ENCODE assay signal across 25 cellular contexts in genomic region chr12:115980339-115980738, GRCh38.
"Had no signal": no experiment of that assay in that cellular context is flagged by ENCODE, and none has a peak within 500 bp of the region (broad histone marks: within the 10 kb centered on the region; RNA-seq: fewer than 3 reads in every experiment).

No MANE protein-coding gene starts in this region.

- H3K27me3 Mint-ChIP-seq: activated CD8-positive, alpha-beta T cell treated with anti-CD3 and anti-CD28 coated beads for 36 hours; activated naive CD8-positive, alpha-beta T cell; T-cell had no signal

- H3K27me3 ChIP-seq: brain microvascular endothelial cell, cardiac muscle cell had no signal

- DNase-seq: activated CD4-positive, alpha-beta T cell treated with anti-CD3 and anti-CD28 coated beads for 4 hours; activated CD8-positive, alpha-beta memory T cell treated with anti-CD3 and anti-CD28 coated beads, Interleukin-2, amount 50 U/mL, for 4 hours; activated CD8-positive, alpha-beta T cell treated with anti-CD3 and anti-CD28 coated beads for 36 hours; activated effector memory CD4-positive, alpha-beta T cell treated with Interleukin-2 at 50 U/mL for 16 hours; activated naive CD4-positive, alpha-beta T cell treated with Interleukin-2 at 50 U/mL for 16 hours; activated T-cell treated with anti-CD3 and anti-CD28 coated beads, Interleukin-2, amount 50 U/mL, for 1 hour; brain microvascular endothelial cell; Karpas-422; MM.1S; NCI-H1105; NCI-H1436; NCI-H1694 treated with DMSO at 0.1 percent for 48 hours; NCI-H2081; NCI-H510A treated with DMSO at 0.1 percent for 48 hours; NCI-H69; NK-92 treated with Interleukin-12 subunit alpha and Interleukin-12 subunit beta, amount 100 ng/mL, for 24 hours; OCI-M1; RPMI8226; T-cell had no signal

- ATAC-seq: activated CD8-positive, alpha-beta T cell treated with anti-CD3 and anti-CD28 coated beads for 36 hours; Panc1; Right ventricle myocardium inferior; T-cell had no signal

- H3K27ac Mint-ChIP-seq: activated CD8-positive, alpha-beta T cell treated with anti-CD3 and anti-CD28 coated beads for 36 hours; activated naive CD8-positive, alpha-beta T cell; T-cell had no signal

- H3K9me3 Mint-ChIP-seq: activated CD8-positive, alpha-beta T cell treated with anti-CD3 and anti-CD28 coated beads for 36 hours; T-cell had no signal

- H3K4me3 ChIP-seq: cardiac muscle cell, SK-N-MC had no signal

- H3K4me1 Mint-ChIP-seq: T-cell had no signal

- H3K27ac ChIP-seq: brain microvascular endothelial cell, cardiac muscle cell, SK-N-MC, VCaP had no signal

- H3K4me3 Mint-ChIP-seq: activated CD8-positive, alpha-beta T cell treated with anti-CD3 and anti-CD28 coated beads for 36 hours; activated naive CD8-positive, alpha-beta T cell; T-cell had no signal
